ENCODE assay signal across 1 cellular context in genomic region chr1:28392027-28392652, GRCh38.
TF ChIP-seq lines count a peak whose summit lies in the region.

No MANE protein-coding gene starts in this region.

TF ChIP-seq in K562, 482 proteins besides CTCF, POLR2A, EP300 and RAD21 (continued from another document):
- TF ChIP-seq ZNF347 (CRISPR knock-in tag; IDR thresholded peaks at IDR 0.05; ENCODE audit: low read depth) (no peak), ZNF609 (CRISPR knock-in tag; IDR thresholded peaks at IDR 0.05; ENCODE audit: borderline replicate concordance) (no peak)
TF ChIP-seq in K562: peak in this region for 61.
